ENCODE assay signal across 10 cellular contexts in the genomic region with DNA sequence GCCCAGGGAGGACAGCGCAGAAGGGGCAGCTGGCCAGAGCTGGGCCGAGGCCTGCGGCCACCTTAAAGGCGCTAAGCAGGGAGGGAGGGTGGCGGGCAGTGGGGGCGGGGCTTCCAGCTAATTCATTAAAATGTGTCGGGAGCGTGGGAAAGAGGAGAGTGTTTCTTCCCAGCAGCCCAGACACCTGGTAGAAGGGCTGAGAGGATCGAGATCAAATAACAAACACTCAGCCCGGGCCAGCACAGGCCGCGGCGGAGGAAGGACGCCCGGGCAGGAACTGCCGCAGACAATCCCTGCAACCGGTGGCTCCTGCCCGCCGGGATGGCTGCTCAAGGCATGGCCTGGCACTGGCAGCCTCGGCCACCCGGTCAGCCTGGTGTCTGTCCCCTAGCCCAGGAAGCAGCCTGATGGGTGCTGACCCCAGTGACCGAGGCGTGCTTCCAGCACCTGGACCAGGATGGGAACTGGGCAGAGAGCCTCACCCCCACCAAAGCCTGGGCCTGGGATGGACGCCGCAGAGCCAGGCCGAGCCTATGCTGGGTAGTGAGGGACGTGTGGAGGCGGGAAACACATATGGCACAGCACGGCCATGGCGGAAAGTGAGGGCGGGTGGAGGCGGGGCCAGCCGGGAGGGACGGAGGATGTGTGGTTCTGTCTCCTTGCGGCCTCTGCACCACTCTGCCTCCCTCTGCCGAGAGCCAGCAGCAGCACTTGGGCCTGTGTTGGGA. TPM values are rescaled to one million over a fixed set of nuclear protein-coding genes. Genes with fewer than 3 reads are reported as not detected.
A peak's percentile ranks its signal among the peaks of the same experiment; 100 is the strongest.
DNase-seq lines count a peak whose midpoint lies in the region; ATAC-seq and TF ChIP-seq lines count a peak whose summit lies in the region.
"Had no signal": no experiment of that assay in that cellular context is flagged by ENCODE, and none has a peak within 500 bp of the region (broad histone marks: within the 10 kb centered on the region; RNA-seq: fewer than 3 reads in every experiment).

No MANE protein-coding gene starts in this region.

- no peaks in the 10 kb centered on the region for H3K9me3 ChIP-seq in Peyer's patch

- no peak overlapping the region for H3K27ac Mint-ChIP-seq in activated naive CD8-positive, alpha-beta T cell treated with anti-CD3 and anti-CD28 coated beads, Interleukin-2, amount 50 U/mL, for 24 hours

- peak; percentile 51 for ATAC-seq in activated naive CD8-positive, alpha-beta T cell treated with anti-CD3 and anti-CD28 coated beads, Interleukin-2, amount 50 U/mL, for 24 hours

- H3K4me3 ChIP-seq in GM12875 (ENCODE audit: low read depth, low read length) (no peak overlapping the region), Peyer's patch (peak overlapping the region in 3 of 4 donors; percentile 13 to 47 (median 37))

- no peaks in the 10 kb centered on the region for H3K36me3 ChIP-seq in Peyer's patch

- DNase-seq in Peyer's patch (peak; percentile 49 to 87 (median 84)), iPS-NIHi11 (ENCODE audit: low spot score) (peak; percentile 75), T1000 (lab: John Stamatoyannopoulos, UW) (no peak), putamen (ENCODE audit: low spot score) (no peak), GM19238 (ENCODE audit: insufficient read length, low spot score) (no peak)
- DNase-seq in activated naive CD8-positive, alpha-beta T cell treated with anti-CD3 and anti-CD28 coated beads, Interleukin-2, amount 50 U/mL, for 24 hours, result peak; percentile 80
- DNase-seq in stimulated activated CD4-positive, alpha-beta T cell treated with anti-CD3 and anti-CD28 coated beads, Interleukin-1b, Interleukin-23, amount 100 ng/mL, for 4 hours (ENCODE audit: low read depth in 2 of 2), result peak; percentile 41 to 47

- H3K27ac ChIP-seq in Peyer's patch, result peak overlapping the region; percentile 20 to 99 (median 84)

- TF ChIP-seq POLR2A in Peyer's patch (IDR thresholded peaks at IDR 0.05), result peak; percentile 20 to 30

- no peaks in the 10 kb centered on the region for H3K9me3 Mint-ChIP-seq in activated naive CD8-positive, alpha-beta T cell treated with anti-CD3 and anti-CD28 coated beads, Interleukin-2, amount 50 U/mL, for 24 hours
- H3K9me3 Mint-ChIP-seq: IgD-negative memory B cell had no signal

- H3K4me3 Mint-ChIP-seq in activated naive CD8-positive, alpha-beta T cell treated with anti-CD3 and anti-CD28 coated beads, Interleukin-2, amount 50 U/mL, for 24 hours, result no peak overlapping the region

- peaks cover 14 to 64% (median 26%) of the 10 kb centered on the region in 4 donors for H3K4me1 ChIP-seq in Peyer's patch

- H3K4me1 Mint-ChIP-seq in activated naive CD8-positive, alpha-beta T cell treated with anti-CD3 and anti-CD28 coated beads, Interleukin-2, amount 50 U/mL, for 24 hours, result peaks cover 19% of the 10 kb centered on the region

- H3K27me3 ChIP-seq in Peyer's patch, result no peaks in the 10 kb centered on the region

- TF ChIP-seq CTCF in GM12875 (IDR thresholded peaks at IDR 0.05; ENCODE audit: borderline replicate concordance, insufficient read depth, low read depth, low read length), result peak; percentile 12; the same call in 1 of the 2 replicates
- peak in 3 of 6 experiments; percentile 28 to 45 (median 35) for TF ChIP-seq CTCF in Peyer's patch (IDR thresholded peaks at IDR 0.05)

- H3K27me3 Mint-ChIP-seq in activated naive CD8-positive, alpha-beta T cell treated with anti-CD3 and anti-CD28 coated beads, Interleukin-2, amount 50 U/mL, for 24 hours, result peaks cover 4% of the 10 kb centered on the region

- peaks cover 2% of the 10 kb centered on the region for H3K36me3 Mint-ChIP-seq in activated naive CD8-positive, alpha-beta T cell treated with anti-CD3 and anti-CD28 coated beads, Interleukin-2, amount 50 U/mL, for 24 hours (ENCODE audit: low read depth)
- H3K36me3 Mint-ChIP-seq: IgD-negative memory B cell had no signal

RNA-seq across cellular contexts. Expression of a gene that starts 3.2 kb away (rescaled TPM):
- 10 to 100 TPM; 35.3 to 56.1 (median 43.8) TPM for total RNA-seq in Peyer's patch

RNA-seq across cellular contexts. Expression of a gene that starts 27.7 kb away (rescaled TPM):
- total RNA-seq in Peyer's patch, result 10 to 100 TPM; 33.8 to 45.7 (median 39.2) TPM

RNA-seq across cellular contexts. Expression of a gene that starts 50.1 kb away (rescaled TPM):
- 10 to 100 TPM; 47.4 to 57.8 (median 50.2) TPM for total RNA-seq in Peyer's patch

RNA-seq across cellular contexts. Expression of a gene that starts 54.1 kb away (rescaled TPM):
- total RNA-seq in Peyer's patch, result not detected
- total RNA-seq: mononuclear cell had no signal

Comparison
In these comparisons a context has a peak if more than half of its experiments do, and no peak if none do; other contexts are left out.
1. DNase-seq: peak in Peyer's patch (3 of 3), activated naive CD8-positive, alpha-beta T cell treated with anti-CD3 and anti-CD28 coated beads, Interleukin-2, amount 50 U/mL, for 24 hours (single experiment), iPS-NIHi11 (single experiment) and stimulated activated CD4-positive, alpha-beta T cell treated with anti-CD3 and anti-CD28 coated beads, Interleukin-1b, Interleukin-23, amount 100 ng/mL, for 4 hours (2 of 2); none in T1000 (single experiment), putamen (single experiment) and GM19238 (single experiment).